ENCODE assay signal across 23 cellular contexts in the genomic region with DNA sequence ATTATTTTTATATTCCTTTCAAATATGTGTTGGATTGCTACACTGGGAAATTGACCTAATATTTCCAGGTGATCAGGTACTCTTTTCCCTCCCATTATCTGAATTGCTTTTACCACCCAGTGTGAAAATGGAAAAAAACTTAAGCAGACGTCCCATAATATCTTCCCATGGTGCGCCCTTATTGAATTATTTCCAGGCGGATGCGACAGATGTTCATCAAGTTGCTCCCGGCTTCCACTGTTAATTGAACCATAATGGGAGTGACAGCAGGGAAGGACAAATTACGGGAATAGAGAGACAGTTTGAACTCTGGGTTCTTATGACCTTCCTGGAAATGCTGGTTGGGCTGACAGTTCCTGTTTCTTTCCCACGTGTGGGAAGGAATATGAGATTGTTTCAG.
A peak's percentile ranks its signal among the peaks of the same experiment; 100 is the strongest.
DNase-seq lines count a peak whose midpoint lies in the region; FAIRE-seq and TF ChIP-seq lines count a peak whose summit lies in the region.
"Had no signal": no experiment of that assay in that cellular context is flagged by ENCODE, and none has a peak within 500 bp of the region (broad histone marks: within the 10 kb centered on the region; RNA-seq: fewer than 3 reads in every experiment).

No MANE protein-coding gene starts in this region.

- FAIRE-seq in D721Med (lab: Jason Lieb, UNC) = no peak
- FAIRE-seq: A549, GM12891, GM19239, H54 had no signal

- no peak for TF ChIP-seq CTCF in D721Med (IDR thresholded peaks at IDR 0.05; ENCODE audit: insufficient read depth, missing control alignments)

- DNase-seq in NCI-H1694 (lab: John Stamatoyannopoulos, UW) (peak; percentile 74), NCI-H2171 treated with DMSO at 0.1 percent for 48 hours (lab: John Stamatoyannopoulos, UW) (peak; percentile 98), NCI-H748 treated with DMSO at 0.1 percent for 48 hours (lab: John Stamatoyannopoulos, UW) (peak; percentile 38), left kidney (ENCODE audit: low read depth, low spot score) (peak; percentile 3), middle frontal gyrus (ENCODE audit: extremely low spot score, low spot score) (no peak), D721Med (ENCODE audit: insufficient read length, low spot score) (no peak), HK-2 (ENCODE audit: unreplicated experiment) (no peak)
- DNase-seq: AML-193; CD4-positive, alpha-beta T cell; DMS79 treated with DMSO at 0.1 percent for 48 hours; GF-D8; NCI-H1048; NCI-H1436; NCI-H446 treated with DMSO at 0.1 percent for 48 hours; NCI-H69; NK-92 treated with Interleukin-12 subunit alpha and Interleukin-12 subunit beta, amount 100 ng/mL, for 24 hours; PC-3; SJCRH30; T-helper 2 cell had no signal

Comparison
In these comparisons a context has a peak if more than half of its experiments do, and no peak if none do; other contexts are left out.
1. DNase-seq: peak in NCI-H1694 (single experiment), NCI-H2171 treated with DMSO at 0.1 percent for 48 hours (single experiment), NCI-H748 treated with DMSO at 0.1 percent for 48 hours (single experiment) and left kidney (single experiment); none in middle frontal gyrus (single experiment), D721Med (single experiment) and HK-2 (single experiment).